Comparison of ENCODE assay signal across 8 cellular contexts in the genomic region with DNA sequence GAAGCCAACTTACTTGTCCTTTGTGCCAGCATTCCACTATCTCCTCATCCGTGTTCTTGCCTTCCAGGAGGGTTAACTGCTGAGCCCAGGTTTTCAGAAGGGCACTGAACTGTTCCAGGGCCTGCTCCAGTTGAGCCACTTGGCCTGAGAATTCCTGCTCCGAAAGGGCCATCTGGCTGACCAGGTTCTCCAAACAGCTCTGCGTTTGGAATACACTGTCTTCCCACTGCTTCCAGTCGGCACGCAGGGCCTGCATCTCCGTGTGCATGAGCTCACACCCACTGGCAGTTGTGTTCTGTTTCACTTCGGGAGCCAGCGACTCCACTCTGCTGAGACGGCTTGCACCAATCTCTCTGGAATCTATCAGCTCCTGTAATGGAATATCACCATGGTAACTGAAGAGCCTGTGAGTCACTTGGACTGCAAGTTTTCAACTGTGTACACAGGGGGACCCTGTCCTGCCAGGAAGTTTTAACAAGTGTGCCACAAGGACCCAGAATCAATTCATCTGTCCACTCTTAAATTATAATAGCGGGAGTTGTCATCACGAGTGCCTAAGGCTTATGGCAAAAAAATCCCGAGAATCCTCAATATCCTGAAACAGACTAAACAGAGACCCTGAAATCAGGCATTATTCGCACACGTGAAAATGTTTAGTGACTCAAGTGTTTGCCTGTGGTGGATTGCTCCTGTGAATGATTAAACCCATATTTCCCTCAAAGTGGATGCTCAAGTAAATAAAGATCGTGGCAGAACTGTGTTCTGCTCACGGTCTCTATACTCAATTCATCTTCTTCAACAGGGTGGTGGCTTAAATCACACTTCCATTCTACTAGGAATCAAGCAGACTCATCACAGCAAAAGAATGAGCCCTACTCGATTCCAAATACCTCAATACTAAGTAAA.
DNase-seq lines count a peak whose midpoint lies in the region; ATAC-seq, FAIRE-seq and TF ChIP-seq lines count a peak whose summit lies in the region.

No MANE protein-coding gene starts in this region.

- WGBS in mesodermal cell (ENCODE audit: insufficient coverage in 2 of 2), 2 experiments: 76% methylated on average over 12 to 16 of the region's 17 CpGs

- FAIRE-seq in endothelial cell of umbilical vein (lab: Jason Lieb, UNC): peak; percentile 74

- intact Hi-C loops in endothelial cell of umbilical vein (cut with micrococcal nuclease) (loop anchor here (1.0 to 2.0 kb wide), 6 partner anchors 66 to 928 kb away; a partner anchor contains a TSS), upper lobe of right lung (cut with DNase I) (no loop called here)

- TF ChIP-seq CTCF in endothelial cell of umbilical vein (IDR thresholded peaks at IDR 0.05; ENCODE audit: extremely low read depth in 1 of 2, insufficient read depth in 1 of 2, low read depth in 1 of 2, low read length in 2 of 2) (no peak), upper lobe of right lung (IDR thresholded peaks at IDR 0.05) (no peak)

- peaks cover 23% of the 10 kb centered on the region for H3K4me1 ChIP-seq in endothelial cell of umbilical vein (ENCODE audit: control insufficient read depth, extremely low read depth, insufficient read depth, low read length)
- peaks cover 10% of the 10 kb centered on the region for H3K4me1 ChIP-seq in mesodermal cell (ENCODE audit: control insufficient read depth, insufficient read depth, low read length, poor library complexity, severe bottlenecking)
- no peaks in the 10 kb centered on the region for H3K4me1 ChIP-seq in upper lobe of right lung

- H3K9me3 ChIP-seq in endothelial cell of umbilical vein (replicated peaks; ENCODE audit: control insufficient read depth, insufficient read depth, low read length) (no peaks in the 10 kb centered on the region), mesodermal cell (ENCODE audit: control insufficient read depth, low read length) (no peaks in the 10 kb centered on the region), upper lobe of right lung (no peaks in the 10 kb centered on the region)

- no peaks in the 10 kb centered on the region for H3K27me3 ChIP-seq in endothelial cell of umbilical vein (ENCODE audit: control insufficient read depth in 2 of 2, insufficient read depth in 2 of 2, low read length in 2 of 2)
- no peaks in the 10 kb centered on the region for H3K27me3 ChIP-seq in upper lobe of right lung

- H3K79me2 ChIP-seq in endothelial cell of umbilical vein (ENCODE audit: control insufficient read depth, insufficient read depth, low read length): no peaks in the 10 kb centered on the region

- in situ Hi-C loops in ACHN (cut with HindIII; ENCODE audit: low pct_ligation_motif_present, low pct_unique_long_range_greater_than_20kb, low sequenced_read_pairs): no loop called here

- H4K20me1 ChIP-seq in endothelial cell of umbilical vein (replicated peaks; ENCODE audit: control insufficient read depth, extremely low read depth, insufficient read depth, low read length): no peaks in the 10 kb centered on the region

- peak; percentile 87 for ATAC-seq in upper lobe of right lung

- H2AFZ ChIP-seq in endothelial cell of umbilical vein (ENCODE audit: low read depth, low read length): peak overlapping the region; percentile 95

- CTCF ChIA-PET in endothelial cell of umbilical vein (lab: Charles Lee): interaction anchor here (0.6 to 3.0 kb wide), 10 partner anchors 13 to 320 kb away, joined by 3 to 13 read pairs (median 4); no protein-coding TSS in a partner anchor

- H3K9me1 ChIP-seq in endothelial cell of umbilical vein (replicated peaks; ENCODE audit: control insufficient read depth, extremely low read depth, insufficient read depth, low read length): no peaks in the 10 kb centered on the region

- H3K4me2 ChIP-seq in endothelial cell of umbilical vein (ENCODE audit: insufficient read depth, low read length): peak overlapping the region; percentile 99

- H3K27ac ChIP-seq in endothelial cell of umbilical vein (ENCODE audit: insufficient read depth, low read depth, low read length) (peak overlapping the region; percentile 96), mesodermal cell (ENCODE audit: low read depth, low read length, severe bottlenecking) (peak overlapping the region; percentile 94), upper lobe of right lung (peak overlapping the region; percentile 92)

- H3K4me3 ChIP-seq in endothelial cell of umbilical vein (replicated peaks in 1 of 3; ENCODE audit: insufficient read depth in 1 of 3, low read depth in 1 of 3, low read length in 3 of 3) (peak overlapping the region; percentile 50 to 84 (median 53)), mesodermal cell (ENCODE audit: extremely low read depth, insufficient read depth, low read length, poor library complexity, severe bottlenecking) (peak overlapping the region; percentile 41), upper lobe of right lung (peak overlapping the region; percentile 60)

- DNase-seq in ACHN (peak; percentile 96), NCI-H82 (lab: John Stamatoyannopoulos, UW) (peak; percentile 85), endothelial cell of umbilical vein (ENCODE audit: low read depth, low spot score) (peak; percentile 95), upper lobe of right lung (peak; percentile 77), SIG-M5 (lab: John Stamatoyannopoulos, UW) (no peak), mesenteric fat pad (ENCODE audit: low spot score) (no peak)
- DNase-seq in activated CD4-positive, alpha-beta T cell treated with anti-CD3 and anti-CD28 coated beads for 48 hours: no peak

- no peak for TF ChIP-seq POLR2A in endothelial cell of umbilical vein (IDR thresholded peaks at IDR 0.05; ENCODE audit: low read depth, low read length)

- POLR2A ChIA-PET in endothelial cell of umbilical vein (lab: Charles Lee): interaction anchor here (1.5 kb wide), 1 partner anchor 320 kb away, joined by 5 read pairs; no protein-coding TSS in a partner anchor

- BruUV-seq in endothelial cell of umbilical vein (replicated peaks; lab: Mats Ljungman, UMichigan): no TSS peak

- H3K9ac ChIP-seq in endothelial cell of umbilical vein (replicated peaks; ENCODE audit: extremely low read depth, insufficient read depth, low read length): peak overlapping the region; percentile 98

- no peaks in the 10 kb centered on the region for H3K36me3 ChIP-seq in endothelial cell of umbilical vein (ENCODE audit: control insufficient read depth in 2 of 2, extremely low read depth in 1 of 2, insufficient read depth in 2 of 2, low read length in 2 of 2)
- H3K36me3 ChIP-seq in mesodermal cell (ENCODE audit: control insufficient read depth, insufficient read depth, low read length): peaks cover 2% of the 10 kb centered on the region
- no peaks in the 10 kb centered on the region for H3K36me3 ChIP-seq in upper lobe of right lung

- dilution Hi-C loops in endothelial cell of umbilical vein (cut with MboI; ENCODE audit: extremely low pct_ligation_motif_present, low sequenced_read_pairs): no loop called here

TF ChIP-seq in endothelial cell of umbilical vein, 7 proteins besides CTCF, POLR2A, EP300 and RAD21:
- peak; percentile 64 for TF ChIP-seq FOS (IDR thresholded peaks at IDR 0.05; ENCODE audit: borderline replicate concordance, insufficient read depth, low read length)
- no peak for TF ChIP-seq POLR2AphosphoS5 (IDR thresholded peaks at IDR 0.05; ENCODE audit: insufficient read depth, low read depth, low read length)
- TF ChIP-seq MYC (IDR thresholded peaks at IDR 0.05; ENCODE audit: low read depth, low read length): no peak
- peak; percentile 79 for TF ChIP-seq JUN (IDR thresholded peaks at IDR 0.05; ENCODE audit: borderline replicate concordance, insufficient read depth, insufficient read length, low read depth)
- peak; percentile 57 for TF ChIP-seq GATA2 (IDR thresholded peaks at IDR 0.05; ENCODE audit: insufficient read depth, insufficient read length, low read depth, low read length)

Comparison
In these comparisons a context has a peak if more than half of its experiments do, and no peak if none do; other contexts are left out.
1. DNase-seq: peak in ACHN (single experiment), NCI-H82 (single experiment), endothelial cell of umbilical vein (single experiment) and upper lobe of right lung (single experiment); none in SIG-M5 (single experiment), activated CD4-positive, alpha-beta T cell treated with anti-CD3 and anti-CD28 coated beads for 48 hours (single experiment) and mesenteric fat pad (single experiment).
2. Peak in every context shown above with its lines, with median percentiles within 50 percentile points of each other: H3K27ac ChIP-seq and H3K4me3 ChIP-seq.